Comparison of ENCODE assay signal across 8 cellular contexts in genomic region chr6:157873735-157874344, GRCh38. TPM values are rescaled to one million over a fixed set of nuclear protein-coding genes. Genes with fewer than 3 reads are reported as not detected.
DNase-seq lines count a peak whose midpoint lies in the region; FAIRE-seq and TF ChIP-seq lines count a peak whose summit lies in the region.

No MANE protein-coding gene starts in this region.

- H3K36me3 Mint-ChIP-seq in progenitor cell of endocrine pancreas (ENCODE audit: insufficient read depth) = peaks cover 20% of the 10 kb centered on the region

- H3K4me1 Mint-ChIP-seq in progenitor cell of endocrine pancreas (ENCODE audit: low read depth) = peaks cover 2% of the 10 kb centered on the region

- intact Hi-C loops in uterus (cut with DNase I; ENCODE audit: low total_unique reads) = loop anchor here (10.0 kb wide), 1 partner anchor 119 kb away; no protein-coding TSS in a partner anchor

- no peaks in the 10 kb centered on the region for H3K4me1 ChIP-seq in uterus

- no peaks in the 10 kb centered on the region for H3K27me3 ChIP-seq in uterus

- DNase-seq in AG08395 (ENCODE audit: low spot score) (peak; percentile 72), GM18507 (ENCODE audit: extremely low spot score, insufficient read length, low read depth) (peak; percentile 37), HS-27A (ENCODE audit: low read depth) (peak; percentile 17), SHP77 treated with DMSO at 0.1 percent for 48 hours (lab: John Stamatoyannopoulos, UW) (peak; percentile 24), activated gamma-delta T cell (lab: John Stamatoyannopoulos, UW) (peak; percentile 7), globus pallidus (ENCODE audit: low spot score) (peak; percentile 69), progenitor cell of endocrine pancreas (ENCODE audit: low spot score, unreplicated experiment) (peak; percentile 59), uterus (peak; percentile 62 to 68)

- no peaks in the 10 kb centered on the region for H3K36me3 ChIP-seq in uterus

- H3K4me3 Mint-ChIP-seq in progenitor cell of endocrine pancreas (ENCODE audit: low read depth) = no peak overlapping the region

- TF ChIP-seq CTCF in progenitor cell of endocrine pancreas (IDR thresholded peaks at IDR 0.05; ENCODE audit: unreplicated experiment) = peak; percentile 78
- TF ChIP-seq CTCF in uterus (IDR thresholded peaks at IDR 0.05) = peak; percentile 63 to 70 (median 67)

- H3K9me3 Mint-ChIP-seq in progenitor cell of endocrine pancreas (ENCODE audit: low read depth) = no peaks in the 10 kb centered on the region

- no peaks in the 10 kb centered on the region for H3K9me3 ChIP-seq in uterus

- no peak overlapping the region for H3K4me3 ChIP-seq in uterus

- no peaks in the 10 kb centered on the region for H3K27me3 Mint-ChIP-seq in progenitor cell of endocrine pancreas

- peak; percentile 90 for FAIRE-seq in GM18507 (lab: Jason Lieb, UNC)

- peak overlapping the region; percentile 13 to 30 for H3K27ac ChIP-seq in uterus

- no peak for TF ChIP-seq POLR2A in uterus (IDR thresholded peaks at IDR 0.05)

- H3K27ac Mint-ChIP-seq in progenitor cell of endocrine pancreas = no peak overlapping the region

RNA-seq across cellular contexts. Expression of gene SNX9, which starts 50.8 kb away (rescaled TPM):
- total RNA-seq in progenitor cell of endocrine pancreas (29.3 and 31.5 TPM in 2 replicates), uterus (10 to 100 TPM; 31.0 to 65.9 (median 50.5) TPM)

Comparison
In these comparisons a context has a peak if more than half of its experiments do, and no peak if none do; other contexts are left out.
1. DNase-seq: peak in every context shown above with its lines; median percentile 72 in AG08395; 69 in globus pallidus; 65 in uterus; 59 in progenitor cell of endocrine pancreas; 37 in GM18507; 24 in SHP77 treated with DMSO at 0.1 percent for 48 hours; 17 in HS-27A; 7 in activated gamma-delta T cell.